18 cellular contexts compared by ENCODE assay signal in the genomic region with DNA sequence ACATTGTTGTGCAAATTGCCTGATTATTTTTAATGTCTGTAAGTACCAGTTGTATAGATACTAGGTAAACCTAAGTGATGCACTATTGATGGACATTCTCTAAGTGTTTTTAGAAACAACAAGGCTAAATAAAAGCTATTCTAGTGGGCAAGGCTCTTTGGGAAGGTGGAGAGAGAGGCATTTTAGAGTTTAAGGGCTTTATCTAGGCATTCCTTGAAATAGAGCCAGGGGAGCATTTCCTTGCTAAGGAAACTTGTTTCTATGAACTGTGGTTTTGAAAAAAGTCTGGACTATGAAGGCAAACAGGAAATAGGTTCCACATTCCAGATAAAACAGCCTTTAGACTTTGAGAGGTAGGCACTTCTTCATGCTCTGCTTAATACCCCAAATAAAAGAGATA. TPM values are rescaled to one million over a fixed set of nuclear protein-coding genes. Genes with fewer than 3 reads are reported as not detected.
DNase-seq lines count a peak whose midpoint lies in the region; ATAC-seq, FAIRE-seq and TF ChIP-seq lines count a peak whose summit lies in the region.
"Had no signal": no experiment of that assay in that cellular context is flagged by ENCODE, and none has a peak within 500 bp of the region (broad histone marks: within the 10 kb centered on the region; RNA-seq: fewer than 3 reads in every experiment).

No MANE protein-coding gene starts in this region.

- H3K9me1 ChIP-seq in IMR-90 (ENCODE audit: insufficient read depth, low read length): no peaks in the 10 kb centered on the region

- dilution Hi-C loops in IMR-90 (cut with HindIII; ENCODE audit: low sequenced_read_pairs, unreplicated experiment): no loop called here

- no peak for TF ChIP-seq CTCF in IMR-90 (conservative IDR thresholded peaks at IDR 0.05; ENCODE audit: low read depth, low read length)

- H3K36me3 ChIP-seq in IMR-90 (ENCODE audit: control insufficient read depth, insufficient read depth, low read length): no peaks in the 10 kb centered on the region
- H3K36me3 ChIP-seq: uterus had no signal

- H3K4ac ChIP-seq in IMR-90 (ENCODE audit: low read depth, low read length): no peak overlapping the region

- DNase-seq in DMS79 (lab: John Stamatoyannopoulos, UW): peak; percentile 7
- DNase-seq in IMR-90: peak; percentile 12
- peak; percentile 2 for DNase-seq in myocyte (ENCODE audit: low read depth)
- DNase-seq in stimulated activated CD4-positive, alpha-beta T cell treated with anti-CD3 and anti-CD28 coated beads, Interleukin-1b, Interleukin-23, amount 100 ng/mL, for 48 hours: no peak
- no peak for DNase-seq in stimulated activated naive CD4-positive, alpha-beta T cell treated with Interleukin-2 at 50 U/mL for 16 hours (lab: John Stamatoyannopoulos, UW)
- DNase-seq: activated CD4-positive, alpha-beta T cell treated with anti-CD3 and anti-CD28 coated beads, Interleukin-2, amount 50 U/mL, for 48 hours; activated T-cell treated with anti-CD3 and anti-CD28 coated beads, Interleukin-2, amount 50 U/mL, for 72 hours; amniotic stem cell; mesendoderm; NCI-H1092; occipital lobe; stimulated activated naive CD8-positive, alpha-beta T cell treated with anti-CD3 and anti-CD28 coated beads, Interleukin-15, amount 100 ng/mL, for 72 hours; uterus had no signal

- no peak overlapping the region for H2AFZ ChIP-seq in IMR-90 (replicated peaks; ENCODE audit: low read length, poor library complexity)
- H2AFZ ChIP-seq: PC-9 had no signal

- ATAC-seq in IMR-90 (ENCODE audit: low read depth): no peak
- no peak for ATAC-seq in GM19455 (IDR thresholded peaks at IDR 0.05; ENCODE audit: unreplicated experiment)
- ATAC-seq: activated T-cell treated with anti-CD3 and anti-CD28 coated beads, Interleukin-2, amount 50 U/mL, for 72 hours; stimulated activated naive CD8-positive, alpha-beta T cell treated with anti-CD3 and anti-CD28 coated beads, Interleukin-15, amount 100 ng/mL, for 72 hours had no signal

- no peak overlapping the region for H2BK20ac ChIP-seq in IMR-90 (ENCODE audit: low read depth, low read length)

- FAIRE-seq in colon (lab: Jason Lieb, UNC): peak; percentile 21

- no peak overlapping the region for H2BK5ac ChIP-seq in IMR-90 (ENCODE audit: low read depth, low read length, poor library complexity, severe bottlenecking)

- no peak overlapping the region for H3K56ac ChIP-seq in IMR-90 (ENCODE audit: extremely low read depth, insufficient read depth, low read length)

- peaks cover 9% of the 10 kb centered on the region for H3K27me3 ChIP-seq in IMR-90 (ENCODE audit: control insufficient read depth, insufficient read depth, low read length)
- H3K27me3 ChIP-seq: uterus had no signal

- H3K23ac ChIP-seq in IMR-90 (ENCODE audit: low read depth, low read length): no peak overlapping the region

- no peak overlapping the region for H4K8ac ChIP-seq in IMR-90 (ENCODE audit: low read depth in 2 of 2, low read length in 2 of 2)

- no peak overlapping the region for H3K4me3 ChIP-seq in IMR-90 (ENCODE audit: insufficient read depth, low read depth, low read length)
- H3K4me3 ChIP-seq: PC-9, uterus had no signal

- H4K91ac ChIP-seq in IMR-90 (ENCODE audit: insufficient read depth, low read depth, low read length): no peak overlapping the region

- TF ChIP-seq POLR2A in IMR-90 (IDR thresholded peaks at IDR 0.05; ENCODE audit: low read depth, low read length): no peak

- CTCF ChIA-PET in IMR-90 (lab: Yijun Ruan, JAX): no interaction called here

- no peaks in the 10 kb centered on the region for H3K9me3 ChIP-seq in IMR-90 (ENCODE audit: control insufficient read depth, insufficient read depth, low read length)
- H3K9me3 ChIP-seq: uterus had no signal

- H2AK5ac ChIP-seq in IMR-90 (ENCODE audit: low read depth, low read length): no peak overlapping the region

- H3K18ac ChIP-seq in IMR-90 (ENCODE audit: low read depth, low read length): no peak overlapping the region

- BruUV-seq in IMR-90 (replicated peaks; lab: Mats Ljungman, UMichigan): no TSS peak

- POLR2A ChIA-PET in IMR-90 (lab: Charles Lee; ENCODE audit: unreplicated experiment): no interaction called here

- no peak for TF ChIP-seq RAD21 in IMR-90 (IDR thresholded peaks at IDR 0.05; ENCODE audit: low read length)

- H3K27ac ChIP-seq in IMR-90 (ENCODE audit: insufficient read depth, low read length): no peak overlapping the region
- H3K27ac ChIP-seq: PC-9, uterus had no signal

- no peaks in the 10 kb centered on the region for H4K20me1 ChIP-seq in IMR-90 (ENCODE audit: insufficient read depth, low read length)

- H2BK120ac ChIP-seq in IMR-90 (ENCODE audit: low read depth, low read length): no peak overlapping the region

- H4K5ac ChIP-seq in IMR-90 (ENCODE audit: low read depth, low read length): no peak overlapping the region

- H3K14ac ChIP-seq in IMR-90 (replicated peaks; ENCODE audit: low read depth, low read length): no peak overlapping the region

- intact Hi-C loops in IMR-90 (cut with micrococcal nuclease): no loop called here

- H3K9ac ChIP-seq in IMR-90 (ENCODE audit: low read depth, low read length): no peak overlapping the region

- in situ Hi-C loops in IMR-90 (cut with MboI; ENCODE audit: low sequenced_read_pairs): no loop called here

- H2BK15ac ChIP-seq in IMR-90 (ENCODE audit: low read depth, low read length): no peak overlapping the region

- no peaks in the 10 kb centered on the region for H3K79me1 ChIP-seq in IMR-90 (ENCODE audit: low read depth in 1 of 2, low read length in 2 of 2)

- no peak overlapping the region for H3K4me2 ChIP-seq in IMR-90 (ENCODE audit: low read depth, low read length)
- H3K4me2 ChIP-seq: PC-9 had no signal

- no peaks in the 10 kb centered on the region for H3K4me1 ChIP-seq in IMR-90 (ENCODE audit: control insufficient read depth, insufficient read depth, low read length)
- H3K4me1 ChIP-seq: uterus had no signal

- H2AK9ac ChIP-seq in IMR-90 (replicated peaks; ENCODE audit: low read depth, low read length, poor library complexity): no peak overlapping the region

TF ChIP-seq in IMR-90, 13 proteins besides CTCF, POLR2A, EP300 and RAD21:
- TF ChIP-seq FOS (IDR thresholded peaks at IDR 0.05; ENCODE audit: low read depth, low read length): no peak
- no peak for TF ChIP-seq CEBPB (IDR thresholded peaks at IDR 0.05; ENCODE audit: low read depth, low read length)
- TF ChIP-seq MAZ (IDR thresholded peaks at IDR 0.05; ENCODE audit: borderline replicate concordance, low read depth, low read length): no peak
- TF ChIP-seq RCOR1 (IDR thresholded peaks at IDR 0.05; ENCODE audit: insufficient replicate concordance, low read length): no peak

RNA-seq across cellular contexts. Expression of gene BMX, which starts 23.8 kb away (rescaled TPM):
- total RNA-seq in IMR-90 (2012; rRNA removed): not detected in 2 replicates
- polyA plus RNA-seq in IMR-90 (2012; rRNA removed): not detected in 2 replicates
- polyA plus RNA-seq in IMR-90 (2012; cell fraction: cytosol; rRNA removed): not detected in 2 replicates
- polyA plus RNA-seq in IMR-90 (2012; cell fraction: nucleus; rRNA removed; ENCODE audit: low replicate concordance): not detected in 2 replicates
- total RNA-seq in myocyte: not detected in 2 replicates
- not detected for polyA plus RNA-seq in myocyte (2012)
- total RNA-seq: activated T-cell treated with anti-CD3 and anti-CD28 coated beads, Interleukin-2, amount 50 U/mL, for 72 hours; NCI-H460; PC-9 had no signal
- polyA plus RNA-seq: IgD-negative memory B cell had no signal

RNA-seq across cellular contexts. Expression of gene PIR, which starts 31.3 kb away (rescaled TPM):
- total RNA-seq in IMR-90 (2012; rRNA removed) (5.7 and 5.8 TPM in 2 replicates), myocyte (4.6 and 7.3 TPM in 2 replicates)
- polyA plus RNA-seq in IMR-90 (2012; rRNA removed): 7.3 and 8.7 TPM in 2 replicates
- 3.8 and 7.4 TPM in 2 replicates for polyA plus RNA-seq in IMR-90 (2012; cell fraction: cytosol; rRNA removed)
- 1.8 and 6.8 TPM in 2 replicates for polyA plus RNA-seq in IMR-90 (2012; cell fraction: nucleus; rRNA removed; ENCODE audit: low replicate concordance)
- 9.3 TPM for polyA plus RNA-seq in myocyte (2012)
- polyA plus RNA-seq: IgD-negative memory B cell had no signal

Comparison
In these comparisons a context has a peak if more than half of its experiments do, and no peak if none do; other contexts are left out.
1. DNase-seq: peak in DMS79 (single experiment), IMR-90 (single experiment) and myocyte (single experiment); none in stimulated activated CD4-positive, alpha-beta T cell treated with anti-CD3 and anti-CD28 coated beads, Interleukin-1b, Interleukin-23, amount 100 ng/mL, for 48 hours (single experiment) and stimulated activated naive CD4-positive, alpha-beta T cell treated with Interleukin-2 at 50 U/mL for 16 hours (single experiment).